Comparison of ENCODE assay signal across 8 cellular contexts in genomic region chr19:45250832-45251451, GRCh38. TPM values are rescaled to one million over a fixed set of nuclear protein-coding genes. Genes with fewer than 3 reads are reported as not detected.
A peak's percentile ranks its signal among the peaks of the same experiment; 100 is the strongest.
DNase-seq lines count a peak whose midpoint lies in the region; ATAC-seq and TF ChIP-seq lines count a peak whose summit lies in the region.

TSS of gene MARK4 (plus strand) at chr19:45251271. CDS start at chr19:45251589, 318 bp downstream.

- DNase-seq in BE2C = peak; percentile 70
- DNase-seq in H9 = peak; percentile 69
- DNase-seq in NOMO-1 (lab: John Stamatoyannopoulos, UW; ENCODE audit: unreplicated experiment in 2 of 2) = peak; percentile 50 to 55
- peak; percentile 68 for DNase-seq in activated CD8-positive, alpha-beta memory T cell treated with anti-CD3 and anti-CD28 coated beads, Interleukin-2, amount 10 ng/mL, durations not matched to agents 7 days and 5 days
- peak; percentile 60 for DNase-seq in endothelial cell (ENCODE audit: low spot score)
- peak; percentile 29 for DNase-seq in stimulated activated CD8-positive, alpha-beta memory T cell treated with anti-CD3 and anti-CD28 coated beads, Interleukin-15, amount 100 ng/mL, for 24 hours (ENCODE audit: low read depth)

- H4K5ac ChIP-seq in H9 (ENCODE audit: insufficient read length, low read depth, low read length) = no peak within 1 kb of the TSS

- peaks cover 7% of the 10 kb centered on the region for H3K79me1 ChIP-seq in H9 (ENCODE audit: insufficient read depth, low read depth, low read length, poor library complexity, severe bottlenecking)

- no peak within 1 kb of the TSS for H4K8ac ChIP-seq in H9 (replicated peaks; ENCODE audit: insufficient read length, low read depth, low read length)

- no peak within 1 kb of the TSS for H4K91ac ChIP-seq in H9 (ENCODE audit: insufficient read length, low read depth, low read length)

- H3K4ac ChIP-seq in H9 (ENCODE audit: low read depth, low read length) = no peak within 1 kb of the TSS

- H3K56ac ChIP-seq in H9 (ENCODE audit: insufficient read length, low read depth, low read length) = no peak within 1 kb of the TSS

- peak within 1 kb of the TSS; percentile 83 to 87 for H3K4me3 Mint-ChIP-seq in H9
- peak within 1 kb of the TSS; percentile 78 for H3K4me3 Mint-ChIP-seq in activated CD8-positive, alpha-beta memory T cell treated with anti-CD3 and anti-CD28 coated beads, Interleukin-2, amount 10 ng/mL, durations not matched to agents 7 days and 5 days
- H3K4me3 Mint-ChIP-seq in endothelial cell (ENCODE audit: unreplicated experiment) = peak within 1 kb of the TSS; percentile 97

- no peak within 1 kb of the TSS for H3T11ph ChIP-seq in H9 (ENCODE audit: low read length)

- 0 out of 2 replicates have a peak, but pooled peaks cover 2% of the 10 kb centered on the region for H3K36me3 ChIP-seq in BE2C
- H3K36me3 ChIP-seq in mesodermal cell (ENCODE audit: control insufficient read depth, insufficient read depth, low read length) = peaks cover 25% of the 10 kb centered on the region

- no CpG with 5 or more reads among the region's 58 CpGs for WGBS in H9 (ENCODE audit: extremely low coverage, insufficient read length, low lambda C conversion rate)
- WGBS in mesodermal cell (ENCODE audit: insufficient coverage in 2 of 2), 2 experiments = 0% methylated on average over 7 to 21 of the region's 58 CpGs

- peak within 1 kb of the TSS in 2 of 3 experiments; percentile 2 to 49; a peak in 2 of 7 replicates for H3K27ac Mint-ChIP-seq in H9
- H3K27ac Mint-ChIP-seq in activated CD8-positive, alpha-beta memory T cell treated with anti-CD3 and anti-CD28 coated beads, Interleukin-2, amount 10 ng/mL, durations not matched to agents 7 days and 5 days = peak within 1 kb of the TSS; percentile 78
- H3K27ac Mint-ChIP-seq in endothelial cell (ENCODE audit: unreplicated experiment) = peak within 1 kb of the TSS; percentile 79

- H2AFZ ChIP-seq in H9 (ENCODE audit: low read length) = no peak within 1 kb of the TSS

- CTCF ChIA-PET in activated CD8-positive, alpha-beta memory T cell treated with anti-CD3 and anti-CD28 coated beads, Interleukin-2, amount 10 ng/mL, durations not matched to agents 7 days and 5 days (lab: Charles Lee) = interaction anchor here (1.3 to 1.8 kb wide), 2 partner anchors 88 to 164 kb away, joined by 3 to 4 read pairs; no protein-coding TSS in a partner anchor

- no peak within 1 kb of the TSS for H2BK12ac ChIP-seq in H9 (ENCODE audit: insufficient read length, low read depth, low read length)

- H3K27ac ChIP-seq in H9 (ENCODE audit: insufficient read length, low read depth, low read length) = no peak within 1 kb of the TSS
- H3K27ac ChIP-seq in mesodermal cell (ENCODE audit: low read depth, low read length, severe bottlenecking) = peak within 1 kb of the TSS; percentile 45

- no peak within 1 kb of the TSS for H2BK20ac ChIP-seq in H9 (ENCODE audit: low read depth, low read length, poor library complexity, severe bottlenecking)

- H4K20me1 ChIP-seq in H9 (ENCODE audit: control insufficient read depth, insufficient read depth, insufficient read length) = no peaks in the 10 kb centered on the region

- H3K4me1 Mint-ChIP-seq in H9 (peaks cover 16 to 23% of the 10 kb centered on the region in 2 experiments), endothelial cell (ENCODE audit: unreplicated experiment) (peaks cover 23% of the 10 kb centered on the region)
- peaks cover 35% of the 10 kb centered on the region for H3K4me1 Mint-ChIP-seq in activated CD8-positive, alpha-beta memory T cell treated with anti-CD3 and anti-CD28 coated beads, Interleukin-2, amount 10 ng/mL, durations not matched to agents 7 days and 5 days

- ATAC-seq in activated CD8-positive, alpha-beta memory T cell treated with anti-CD3 and anti-CD28 coated beads, Interleukin-2, amount 10 ng/mL, durations not matched to agents 7 days and 5 days = peak; percentile 80
- no peak for ATAC-seq in HG03520 (IDR thresholded peaks at IDR 0.05; ENCODE audit: unreplicated experiment)

- TF ChIP-seq CTCF in BE2C (IDR thresholded peaks at IDR 0.05; ENCODE audit: low read depth, low read length) (no peak), H9 (conservative IDR thresholded peaks at IDR 0.05) (no peak), endothelial cell (IDR thresholded peaks at IDR 0.05; ENCODE audit: unreplicated experiment) (no peak)

- H3K27me3 ChIP-seq in BE2C (no peaks in the 10 kb centered on the region), H9 (ENCODE audit: insufficient read depth, low read length) (peaks cover 2% of the 10 kb centered on the region; the same call in 1 of the 2 replicates)

- H3K4me1 ChIP-seq in BE2C (no peaks in the 10 kb centered on the region), H9 (ENCODE audit: insufficient read depth, low read length) (no peaks in the 10 kb centered on the region), mesodermal cell (ENCODE audit: control insufficient read depth, insufficient read depth, low read length, poor library complexity, severe bottlenecking) (peaks cover 21% of the 10 kb centered on the region)

- H3K9me3 ChIP-seq in BE2C (no peaks in the 10 kb centered on the region), H9 (ENCODE audit: control insufficient read depth, low read depth, low read length) (no peaks in the 10 kb centered on the region), mesodermal cell (ENCODE audit: control insufficient read depth, low read length) (no peaks in the 10 kb centered on the region)

- no peak within 1 kb of the TSS for H3K18ac ChIP-seq in H9 (ENCODE audit: insufficient read length, low read depth, low read length)

- no peak within 1 kb of the TSS for H2BK5ac ChIP-seq in H9 (ENCODE audit: insufficient read length, low read length)

- H3K79me2 ChIP-seq in H9 (ENCODE audit: insufficient read depth, low read length) = no peaks in the 10 kb centered on the region

- no peak within 1 kb of the TSS for H2AK5ac ChIP-seq in H9 (ENCODE audit: insufficient read length, low read length)

- H3K14ac ChIP-seq in H9 (ENCODE audit: insufficient read depth, low read length) = no peak within 1 kb of the TSS; the same call in 1 of the 2 replicates

- no peak within 1 kb of the TSS for H3K9ac ChIP-seq in H9 (ENCODE audit: extremely low read depth, insufficient read length, low read length)

- H3K36me3 Mint-ChIP-seq in H9 (ENCODE audit: insufficient read depth in 1 of 3, low read depth in 3 of 3) (peaks cover 0 to 7% (median 3%) of the 10 kb centered on the region in 3 experiments; a peak in 3 of 7 replicates), endothelial cell (ENCODE audit: low read depth, unreplicated experiment) (peaks cover 17% of the 10 kb centered on the region)
- H3K36me3 Mint-ChIP-seq in activated CD8-positive, alpha-beta memory T cell treated with anti-CD3 and anti-CD28 coated beads, Interleukin-2, amount 10 ng/mL, durations not matched to agents 7 days and 5 days = no peaks in the 10 kb centered on the region

- H2BK120ac ChIP-seq in H9 (ENCODE audit: low read depth, low read length, poor library complexity, severe bottlenecking) = no peak within 1 kb of the TSS

- peak within 1 kb of the TSS; percentile 71 for H3K4me2 ChIP-seq in H9 (ENCODE audit: insufficient read depth, insufficient read length, low read length)

- peaks cover 12% of the 10 kb centered on the region for H3K23me2 ChIP-seq in H9 (ENCODE audit: insufficient read length, low read depth, low read length, poor library complexity, severe bottlenecking)

- H3K9me3 Mint-ChIP-seq in H9 (no peaks in the 10 kb centered on the region; a peak in 2 of 5 replicates), endothelial cell (ENCODE audit: unreplicated experiment) (no peaks in the 10 kb centered on the region)
- H3K9me3 Mint-ChIP-seq in activated CD8-positive, alpha-beta memory T cell treated with anti-CD3 and anti-CD28 coated beads, Interleukin-2, amount 10 ng/mL, durations not matched to agents 7 days and 5 days (ENCODE audit: low read depth) = no peaks in the 10 kb centered on the region

- H2BK15ac ChIP-seq in H9 (ENCODE audit: low read depth, low read length) = no peak within 1 kb of the TSS

- H3K4me3 ChIP-seq in BE2C (ENCODE audit: low read depth, low read length) (peak within 1 kb of the TSS; percentile 74), mesodermal cell (ENCODE audit: extremely low read depth, insufficient read depth, low read length, poor library complexity, severe bottlenecking) (peak within 1 kb of the TSS; percentile 78)

- no peak within 1 kb of the TSS for H3K23ac ChIP-seq in H9 (ENCODE audit: insufficient read length, low read depth, low read length)

- H3K27me3 Mint-ChIP-seq in H9 (ENCODE audit: low read depth) = peaks cover 29% of the 10 kb centered on the region
- H3K27me3 Mint-ChIP-seq in activated CD8-positive, alpha-beta memory T cell treated with anti-CD3 and anti-CD28 coated beads, Interleukin-2, amount 10 ng/mL, durations not matched to agents 7 days and 5 days = peaks cover 2% of the 10 kb centered on the region
- peaks cover 8% of the 10 kb centered on the region for H3K27me3 Mint-ChIP-seq in endothelial cell (ENCODE audit: unreplicated experiment)

RNA-seq across cellular contexts. Expression of gene MARK4, which starts in this region (rescaled TPM):
- 43.6 TPM for polyA plus RNA-seq in BE2C (2012; ENCODE audit: insufficient read depth, insufficient read length, low read depth)
- 44.7 and 46.8 TPM in 2 replicates for total RNA-seq in H9 (2021)
- total RNA-seq in activated CD8-positive, alpha-beta memory T cell treated with anti-CD3 and anti-CD28 coated beads, Interleukin-2, amount 10 ng/mL, durations not matched to agents 7 days and 5 days = 10 to 100 TPM; 25.9 to 29.4 TPM
- 165 TPM for total RNA-seq in endothelial cell (ENCODE audit: unreplicated experiment)
- 57.1 TPM for polyA plus RNA-seq in mesodermal cell (2013, experiment 1 of 2)
- polyA plus RNA-seq in mesodermal cell (2013, experiment 2 of 2) = 47.7 TPM

Comparison
In these comparisons a context has a peak if more than half of its experiments do, and no peak if none do; other contexts are left out.
1. H3K27ac Mint-ChIP-seq: peak in every context shown above with its lines; median percentile 79 in endothelial cell; 78 in activated CD8-positive, alpha-beta memory T cell treated with anti-CD3 and anti-CD28 coated beads, Interleukin-2, amount 10 ng/mL, durations not matched to agents 7 days and 5 days; 26 in H9.